21 cellular contexts compared by ENCODE assay signal in genomic region chr5:167072225-167072624, GRCh38.
DNase-seq lines count a peak whose midpoint lies in the region; ATAC-seq and TF ChIP-seq lines count a peak whose summit lies in the region.
"Had no signal": no experiment of that assay in that cellular context is flagged by ENCODE, and none has a peak within 500 bp of the region (broad histone marks: within the 10 kb centered on the region; RNA-seq: fewer than 3 reads in every experiment).

No MANE protein-coding gene starts in this region.

- H3K9me3 ChIP-seq in A673 (ENCODE audit: low read depth, low read length, poor library complexity, severe bottlenecking) (no peaks in the 10 kb centered on the region), MG63 (no peaks in the 10 kb centered on the region)
- H3K9me3 ChIP-seq: BLaER1 treated with 17β-estradiol and CSF1 and Interleukin-3, amounts not matched to agents 10 nM and 100 nM had no signal

- H3K27me3 Mint-ChIP-seq in mesothelial cell of epicardium (ENCODE audit: low read depth), result no peaks in the 10 kb centered on the region

- H3K4me1 ChIP-seq in A673 (ENCODE audit: insufficient read depth, low read length, poor library complexity, severe bottlenecking), result no peaks in the 10 kb centered on the region
- H3K4me1 ChIP-seq: BLaER1 treated with 17β-estradiol and CSF1 and Interleukin-3, amounts not matched to agents 10 nM and 100 nM had no signal

- TF ChIP-seq CTCF in A673 (conservative IDR thresholded peaks at IDR 0.05; ENCODE audit: low read depth, low read length) (no peak), astrocyte of the spinal cord (IDR thresholded peaks at IDR 0.05; ENCODE audit: low read depth, low read length) (no peak), mesothelial cell of epicardium (IDR thresholded peaks at IDR 0.05; ENCODE audit: unreplicated experiment) (no peak), brain microvascular endothelial cell (IDR thresholded peaks at IDR 0.05; ENCODE audit: low read depth, low read length, missing control alignments) (no peak)

- intact Hi-C loops in A673 (cut with micrococcal nuclease; ENCODE audit: unreplicated experiment), result no loop called here

- POLR2A ChIA-PET in A673 (lab: Charles Lee; ENCODE audit: low non-redundant PET), result no interaction called here

- H3K36me3 Mint-ChIP-seq in mesothelial cell of epicardium, result no peaks in the 10 kb centered on the region
- H3K36me3 Mint-ChIP-seq: CD8-positive, alpha-beta T cell had no signal

- BruUV-seq in A673 (replicated peaks; lab: Mats Ljungman, UMichigan), result no TSS peak

- H3K4me1 Mint-ChIP-seq in mesothelial cell of epicardium, result peaks cover 8% of the 10 kb centered on the region

- in situ Hi-C loops in astrocyte of the spinal cord (cut with HindIII; ENCODE audit: low sequenced_read_pairs), result no loop called here
- in situ Hi-C loops in brain microvascular endothelial cell (cut with HindIII; ENCODE audit: low pct_ligation_motif_present, low sequenced_read_pairs), result no loop called here

- ATAC-seq in HG02938 (IDR thresholded peaks at IDR 0.05; ENCODE audit: unreplicated experiment), result no peak
- ATAC-seq: CD8-positive, alpha-beta T cell; SK-N-SH treated with all-trans-retinoic acid at 6 μM for 48 hours had no signal

- H3K36me3 ChIP-seq in A673 (ENCODE audit: insufficient read depth, low read length, poor library complexity, severe bottlenecking) (no peaks in the 10 kb centered on the region), MG63 (no peaks in the 10 kb centered on the region), brain microvascular endothelial cell (replicated peaks) (no peaks in the 10 kb centered on the region)
- H3K36me3 ChIP-seq: BLaER1 treated with 17β-estradiol and CSF1 and Interleukin-3, amounts not matched to agents 10 nM and 100 nM had no signal

- no peaks in the 10 kb centered on the region for H3K9me3 Mint-ChIP-seq in mesothelial cell of epicardium

- CTCF ChIA-PET in A673 (lab: Charles Lee), result no interaction called here

- H3K4me3 ChIP-seq in A673 (ENCODE audit: low read depth, low read length, poor library complexity, severe bottlenecking) (no peak overlapping the region), MG63 (no peak overlapping the region), astrocyte of the spinal cord (ENCODE audit: low read depth, low read length) (no peak overlapping the region), brain microvascular endothelial cell (ENCODE audit: low read depth, low read length) (no peak overlapping the region)
- H3K4me3 ChIP-seq: BLaER1 treated with 17β-estradiol and CSF1 and Interleukin-3, amounts not matched to agents 10 nM and 100 nM had no signal

- H3K27me3 ChIP-seq in A673 (replicated peaks; ENCODE audit: insufficient read depth, low read depth, low read length, poor library complexity), result no peaks in the 10 kb centered on the region
- peaks cover 3% of the 10 kb centered on the region; the same call in 1 of the 2 replicates for H3K27me3 ChIP-seq in MG63
- H3K27me3 ChIP-seq in brain microvascular endothelial cell (replicated peaks), result no peaks in the 10 kb centered on the region
- H3K27me3 ChIP-seq: BLaER1 treated with 17β-estradiol and CSF1 and Interleukin-3, amounts not matched to agents 10 nM and 100 nM had no signal

- peak; percentile 10 for DNase-seq in A673 (ENCODE audit: low spot score)
- DNase-seq in MG63, result peak; percentile 9
- peak; percentile 5 for DNase-seq in astrocyte of the spinal cord (ENCODE audit: low read depth, low spot score)
- no peak for DNase-seq in mesothelial cell of epicardium (ENCODE audit: low spot score in 2 of 2, unreplicated experiment in 2 of 2)
- no peak for DNase-seq in brain microvascular endothelial cell
- DNase-seq in SK-N-DZ (ENCODE audit: low spot score), result no peak
- no peak for DNase-seq in NCI-H2081 treated with DMSO at 0.1 percent for 48 hours (lab: John Stamatoyannopoulos, UW)
- DNase-seq: Calu3; CD8-positive, alpha-beta T cell; KG1; NCI-H1092; NCI-H1436 treated with DMSO at 0.1 percent for 48 hours; NCI-H2029 treated with DMSO at 0.1 percent for 48 hours; NCI-H2171 treated with DMSO at 0.1 percent for 48 hours; NCI-H510A; NCI-H774; OCI-M1; SHP77 treated with DMSO at 0.1 percent for 48 hours had no signal

- peak overlapping the region; percentile 7 for H3K27ac Mint-ChIP-seq in mesothelial cell of epicardium
- H3K27ac Mint-ChIP-seq: CD8-positive, alpha-beta T cell had no signal

- H3K27ac ChIP-seq in A673 (ENCODE audit: low read depth, low read length, poor library complexity, severe bottlenecking) (no peak overlapping the region), brain microvascular endothelial cell (no peak overlapping the region)
- H3K27ac ChIP-seq: BLaER1 treated with 17β-estradiol and CSF1 and Interleukin-3, amounts not matched to agents 10 nM and 100 nM had no signal

- H3K4me3 Mint-ChIP-seq in mesothelial cell of epicardium, result no peak overlapping the region
- H3K4me3 Mint-ChIP-seq: CD8-positive, alpha-beta T cell had no signal

Comparison
In these comparisons a context has a peak if more than half of its experiments do, and no peak if none do; other contexts are left out.
1. DNase-seq: peak in A673 (single experiment), MG63 (single experiment) and astrocyte of the spinal cord (single experiment); none in mesothelial cell of epicardium (0 of 2), brain microvascular endothelial cell (single experiment), SK-N-DZ (single experiment) and NCI-H2081 treated with DMSO at 0.1 percent for 48 hours (single experiment).